Comparison of ENCODE assay signal across 1 cellular context in the genomic region with DNA sequence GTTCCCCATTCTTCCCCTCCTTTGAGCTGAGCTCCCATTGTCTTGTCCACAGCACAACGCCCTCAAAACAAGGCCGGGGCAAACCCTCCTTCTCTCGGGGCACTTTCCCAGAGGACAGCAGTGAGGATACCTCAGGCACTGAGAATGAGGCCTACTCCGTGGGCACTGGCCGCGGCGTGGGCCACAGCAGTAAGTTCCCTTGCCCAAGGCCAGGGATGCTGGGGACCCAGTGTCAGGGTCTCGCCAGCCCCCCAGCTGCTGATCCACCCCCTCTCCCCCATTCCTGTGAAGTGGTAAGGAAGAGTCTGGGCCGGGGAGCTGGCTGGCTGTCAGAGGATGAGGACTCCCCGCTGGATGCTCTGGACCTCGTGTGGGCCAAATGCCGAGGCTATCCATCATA.
TF ChIP-seq lines count a peak whose summit lies in the region.

No MANE protein-coding gene starts in this region.

TF ChIP-seq in K562, 482 proteins besides CTCF, POLR2A, EP300 and RAD21:
- TF ChIP-seq ILK (tag; IDR thresholded peaks at IDR 0.05; ENCODE audit: borderline replicate concordance, low read depth) (no peak), RBFOX2 (IDR thresholded peaks at IDR 0.05; ENCODE audit: low read depth, low read length) (0 out of 2 replicates have a peak, but pooled peaks have one; percentile 17), EGR1 (conservative IDR thresholded peaks at IDR 0.05) (no peak), POLR2G (IDR thresholded peaks at IDR 0.05; ENCODE audit: low read depth, low read length) (peak; percentile 41; the same call in 1 of the 2 replicates)
